ENCODE assay signal across 15 cellular contexts in the genomic region with DNA sequence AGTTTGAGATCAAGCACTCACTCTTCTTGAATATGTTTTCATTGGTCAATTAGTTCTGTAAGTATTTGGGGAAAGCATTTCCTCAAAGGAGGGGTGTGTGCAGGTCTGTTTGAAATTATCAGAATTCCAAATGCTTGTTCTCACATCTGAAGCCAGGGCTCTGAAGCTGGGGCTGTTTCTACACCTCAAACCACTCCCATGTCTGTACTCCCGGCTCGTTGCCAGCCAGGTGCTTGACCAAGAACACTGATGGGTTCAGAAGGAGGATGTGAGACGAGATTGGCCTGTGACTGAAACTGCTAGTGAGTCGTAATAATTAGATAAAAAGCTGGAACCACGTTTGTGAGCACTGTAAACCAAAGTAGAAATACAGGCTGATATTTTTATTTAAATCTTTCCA.
A peak's percentile ranks its signal among the peaks of the same experiment; 100 is the strongest.
DNase-seq lines count a peak whose midpoint lies in the region; TF ChIP-seq lines count a peak whose summit lies in the region.
"Had no signal": no experiment of that assay in that cellular context is flagged by ENCODE, and none has a peak within 500 bp of the region (broad histone marks: within the 10 kb centered on the region; RNA-seq: fewer than 3 reads in every experiment).

No MANE protein-coding gene starts in this region.

- intact Hi-C loops in thyroid gland (cut with DNase I) = no loop called here
- intact Hi-C loops in activated naive CD4-positive, alpha-beta T cell treated with anti-CD3 and anti-CD28 coated beads for 36 hours (cut with micrococcal nuclease) = no loop called here

- no peaks in the 10 kb centered on the region for H4K20me1 ChIP-seq in BLaER1 treated with 17β-estradiol and CSF1 and Interleukin-3, amounts not matched to agents 10 nM and 100 nM

- CTCF ChIA-PET in activated naive CD4-positive, alpha-beta T cell treated with anti-CD3 and anti-CD28 coated beads for 36 hours (lab: Charles Lee) = no interaction called here

- H3K9me3 Mint-ChIP-seq in chondrocyte (ENCODE audit: low read depth) (peaks cover 12% of the 10 kb centered on the region), nephron progenitor cell (no peaks in the 10 kb centered on the region)
- H3K9me3 Mint-ChIP-seq in activated naive CD4-positive, alpha-beta T cell treated with anti-CD3 and anti-CD28 coated beads for 36 hours = no peaks in the 10 kb centered on the region

- H3K27ac ChIP-seq in BLaER1 treated with 17β-estradiol and CSF1 and Interleukin-3, amounts not matched to agents 10 nM and 100 nM = no peak overlapping the region
- H3K27ac ChIP-seq in thyroid gland = no peak overlapping the region
- H3K27ac ChIP-seq: C4-2B had no signal

- no peaks in the 10 kb centered on the region for H3K36me3 ChIP-seq in BLaER1 treated with 17β-estradiol and CSF1 and Interleukin-3, amounts not matched to agents 10 nM and 100 nM
- H3K36me3 ChIP-seq in thyroid gland = no peaks in the 10 kb centered on the region

- H3K27me3 Mint-ChIP-seq in chondrocyte (ENCODE audit: low read depth) (no peaks in the 10 kb centered on the region), nephron progenitor cell (ENCODE audit: low read depth, poor library complexity) (peaks cover 3% of the 10 kb centered on the region)
- peaks cover 27% of the 10 kb centered on the region for H3K27me3 Mint-ChIP-seq in activated naive CD4-positive, alpha-beta T cell treated with anti-CD3 and anti-CD28 coated beads for 36 hours (ENCODE audit: low read depth)

- no peak overlapping the region for H3K9ac ChIP-seq in BLaER1 treated with 17β-estradiol and CSF1 and Interleukin-3, amounts not matched to agents 10 nM and 100 nM

- peak; percentile 46 for DNase-seq in chondrocyte (ENCODE audit: low spot score)
- no peak for DNase-seq in nephron progenitor cell
- peak; percentile 46 to 53 for DNase-seq in thyroid gland
- no peak for DNase-seq in activated gamma-delta T cell treated with Interleukin-2 at 50 U/mL for 16 hours
- no peak for DNase-seq in activated naive CD4-positive, alpha-beta T cell treated with anti-CD3 and anti-CD28 coated beads for 36 hours
- DNase-seq in SW480 (ENCODE audit: low spot score) = no peak
- DNase-seq: ACHN; CD4-positive, alpha-beta memory T cell; DMS153; DMS79 treated with DMSO at 0.1 percent for 48 hours; EL; GOT3; H9 had no signal

- no peak for TF ChIP-seq CTCF in chondrocyte (IDR thresholded peaks at IDR 0.05)
- no peak for TF ChIP-seq CTCF in nephron progenitor cell (IDR thresholded peaks at IDR 0.05)
- TF ChIP-seq CTCF in thyroid gland (IDR thresholded peaks at IDR 0.05) = no peak

- WGBS in thyroid gland, 2 donors = 36 to 48% methylated on average over 5 of the region's 5 CpGs

- TF ChIP-seq POLR2A in thyroid gland (IDR thresholded peaks at IDR 0.05) = no peak

- peaks cover 0 to 19% (median 0%) of the 10 kb centered on the region in 11 experiments; a peak in 1 of 22 replicates for H3K27me3 ChIP-seq in BLaER1 treated with 17β-estradiol and CSF1 and Interleukin-3, amounts not matched to agents 10 nM and 100 nM
- H3K27me3 ChIP-seq in thyroid gland = no peaks in the 10 kb centered on the region

- peaks cover 37 to 68% (median 61%) of the 10 kb centered on the region in 10 experiments for H3K4me1 ChIP-seq in BLaER1 treated with 17β-estradiol and CSF1 and Interleukin-3, amounts not matched to agents 10 nM and 100 nM
- no peaks in the 10 kb centered on the region for H3K4me1 ChIP-seq in thyroid gland

- H3K36me3 Mint-ChIP-seq in chondrocyte (ENCODE audit: low read depth) (no peaks in the 10 kb centered on the region), nephron progenitor cell (ENCODE audit: low read depth) (no peaks in the 10 kb centered on the region)
- H3K36me3 Mint-ChIP-seq in activated naive CD4-positive, alpha-beta T cell treated with anti-CD3 and anti-CD28 coated beads for 36 hours (ENCODE audit: low read depth) = no peaks in the 10 kb centered on the region
- H3K36me3 Mint-ChIP-seq: CD4-positive, alpha-beta memory T cell had no signal

- no peak overlapping the region for H3K27ac Mint-ChIP-seq in chondrocyte (ENCODE audit: unreplicated experiment)
- H3K27ac Mint-ChIP-seq in nephron progenitor cell = peak overlapping the region; percentile 69
- H3K27ac Mint-ChIP-seq in activated naive CD4-positive, alpha-beta T cell treated with anti-CD3 and anti-CD28 coated beads for 36 hours = no peak overlapping the region
- H3K27ac Mint-ChIP-seq: CD4-positive, alpha-beta memory T cell; H9 had no signal

- no peak overlapping the region for H3K4me3 ChIP-seq in BLaER1 treated with 17β-estradiol and CSF1 and Interleukin-3, amounts not matched to agents 10 nM and 100 nM
- H3K4me3 ChIP-seq in thyroid gland (replicated peaks in 1 of 3) = no peak overlapping the region

- H3K4me3 Mint-ChIP-seq in chondrocyte (ENCODE audit: unreplicated experiment) (no peak overlapping the region), nephron progenitor cell (no peak overlapping the region)
- no peak overlapping the region for H3K4me3 Mint-ChIP-seq in activated naive CD4-positive, alpha-beta T cell treated with anti-CD3 and anti-CD28 coated beads for 36 hours
- H3K4me3 Mint-ChIP-seq: CD4-positive, alpha-beta memory T cell; H9 had no signal

- peaks cover 0 to 6% (median 0%) of the 10 kb centered on the region in 11 experiments; a peak in 1 of 22 replicates for H3K9me3 ChIP-seq in BLaER1 treated with 17β-estradiol and CSF1 and Interleukin-3, amounts not matched to agents 10 nM and 100 nM (replicated peaks in 1 of 11)
- H3K9me3 ChIP-seq in thyroid gland = no peaks in the 10 kb centered on the region

- H3K4me1 Mint-ChIP-seq in chondrocyte (ENCODE audit: low read depth) (no peaks in the 10 kb centered on the region), nephron progenitor cell (peaks cover 56% of the 10 kb centered on the region)
- no peaks in the 10 kb centered on the region for H3K4me1 Mint-ChIP-seq in activated naive CD4-positive, alpha-beta T cell treated with anti-CD3 and anti-CD28 coated beads for 36 hours (ENCODE audit: low read depth)

- peak overlapping the region in 7 of 11 experiments; percentile 26 to 93 (median 87); a peak in 9 of 22 replicates for H3K4me2 ChIP-seq in BLaER1 treated with 17β-estradiol and CSF1 and Interleukin-3, amounts not matched to agents 10 nM and 100 nM

Comparison
In these comparisons a context has a peak if more than half of its experiments do, and no peak if none do; other contexts are left out.
1. DNase-seq: peak in chondrocyte (single experiment) and thyroid gland (2 of 2); none in nephron progenitor cell (single experiment), activated gamma-delta T cell treated with Interleukin-2 at 50 U/mL for 16 hours (single experiment), activated naive CD4-positive, alpha-beta T cell treated with anti-CD3 and anti-CD28 coated beads for 36 hours (single experiment) and SW480 (single experiment).